1 cellular context compared by ENCODE assay signal in the genomic region with DNA sequence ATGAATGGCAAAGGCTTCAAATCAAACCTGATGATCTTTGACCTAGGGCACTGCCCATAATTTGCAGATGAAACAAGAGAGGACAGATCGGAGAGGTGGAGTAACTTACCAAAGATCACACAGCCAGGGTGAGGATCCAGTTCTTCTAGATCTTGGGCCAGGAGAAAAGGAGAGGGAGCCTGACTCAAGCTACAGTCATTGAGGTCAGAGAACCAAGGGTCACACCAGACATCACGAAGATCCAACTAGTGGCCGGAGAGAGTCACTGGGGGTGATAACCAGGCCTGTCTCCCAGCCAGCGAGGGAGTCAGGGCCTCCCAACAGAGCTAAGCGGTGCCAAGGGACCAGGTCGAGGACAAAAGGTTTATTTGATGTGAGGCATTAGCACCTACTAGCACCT.
TF ChIP-seq lines count a peak whose summit lies in the region.

No MANE protein-coding gene starts in this region.

TF ChIP-seq in HepG2, 621 proteins besides CTCF, POLR2A, EP300 and RAD21:
- TF ChIP-seq FOXK2 (IDR thresholded peaks at IDR 0.05) (no peak), ETS1 (CRISPR knock-in tag; IDR thresholded peaks at IDR 0.05) (no peak), MAF1 (CRISPR knock-in tag; IDR thresholded peaks at IDR 0.05; ENCODE audit: borderline replicate concordance) (no peak), SIX4 (CRISPR knock-in tag; IDR thresholded peaks at IDR 0.05) (no peak), HCFC1 (IDR thresholded peaks at IDR 0.05; ENCODE audit: low read depth, low read length) (no peak), PCBP1 (IDR thresholded peaks at IDR 0.05; ENCODE audit: borderline replicate concordance, low read depth, low read length) (no peak), CSRNP2 (CRISPR knock-in tag; conservative IDR thresholded peaks at IDR 0.05; ENCODE audit: low read depth) (no peak), ZBTB37 (CRISPR knock-in tag; IDR thresholded peaks at IDR 0.05) (no peak)
